8 cellular contexts compared by ENCODE assay signal in genomic region chr1:200628223-200628868, GRCh38. TPM values are rescaled to one million over a fixed set of nuclear protein-coding genes. Genes with fewer than 3 reads are reported as not detected.
DNase-seq lines count a peak whose midpoint lies in the region; ATAC-seq and TF ChIP-seq lines count a peak whose summit lies in the region.

No MANE protein-coding gene starts in this region.

- intact Hi-C loops in upper lobe of right lung (cut with DNase I) = loop anchor here (10.0 kb wide), 1 partner anchor 176 kb away; no protein-coding TSS in a partner anchor

- H3K9me3 Mint-ChIP-seq in IgD-negative memory B cell = no peaks in the 10 kb centered on the region
- H3K9me3 Mint-ChIP-seq in activated naive CD4-positive, alpha-beta T cell treated with anti-CD3 and anti-CD28 coated beads, Interleukin-2, amount 50 U/mL, for 72 hours = no peaks in the 10 kb centered on the region

- H3K27me3 ChIP-seq in DOHH2 (ENCODE audit: control insufficient read depth, low read length) = peaks cover 59% of the 10 kb centered on the region
- H3K27me3 ChIP-seq in upper lobe of right lung = no peaks in the 10 kb centered on the region

- no peaks in the 10 kb centered on the region for H3K79me2 ChIP-seq in DOHH2 (ENCODE audit: control insufficient read depth, low read length)

- H3K4me1 Mint-ChIP-seq in IgD-negative memory B cell = peaks cover 15 to 20% (median 19%) of the 10 kb centered on the region in 3 donors

- no peak for DNase-seq in activated naive CD4-positive, alpha-beta T cell treated with anti-CD3 and anti-CD28 coated beads, Interleukin-2, amount 50 U/mL, for 72 hours (ENCODE audit: low spot score in 2 of 2)
- DNase-seq in upper lobe of right lung (no peak), NCI-H226 (no peak), KG1 (lab: John Stamatoyannopoulos, UW) (no peak), AG08396 (ENCODE audit: low spot score) (no peak)

- H3K4me3 ChIP-seq in DOHH2 (ENCODE audit: low read length) (peak overlapping the region; percentile 14; the same call in 1 of the 2 replicates), upper lobe of right lung (no peak overlapping the region)

- ATAC-seq in GM21423 (IDR thresholded peaks at IDR 0.05; ENCODE audit: unreplicated experiment) (peak; percentile 67), upper lobe of right lung (peak; percentile 89)
- ATAC-seq in activated naive CD4-positive, alpha-beta T cell treated with anti-CD3 and anti-CD28 coated beads, Interleukin-2, amount 50 U/mL, for 72 hours = peak; percentile 65 to 69

- H3K4me2 ChIP-seq in DOHH2 (ENCODE audit: low read length) = peak overlapping the region; percentile 53

- no peaks in the 10 kb centered on the region for H3K27me3 Mint-ChIP-seq in IgD-negative memory B cell

- H3K9me3 ChIP-seq in DOHH2 (ENCODE audit: control insufficient read depth, insufficient read depth, low read length) (no peaks in the 10 kb centered on the region), upper lobe of right lung (no peaks in the 10 kb centered on the region)

- H3K36me3 Mint-ChIP-seq in IgD-negative memory B cell = no peaks in the 10 kb centered on the region
- H3K36me3 Mint-ChIP-seq in activated naive CD4-positive, alpha-beta T cell treated with anti-CD3 and anti-CD28 coated beads, Interleukin-2, amount 50 U/mL, for 72 hours = no peaks in the 10 kb centered on the region

- H3K27ac ChIP-seq in DOHH2 (ENCODE audit: low read depth, low read length) (no peak overlapping the region), upper lobe of right lung (no peak overlapping the region)

- H3F3A ChIP-seq in DOHH2 (ENCODE audit: control insufficient read depth, insufficient read depth) = peaks cover 6% of the 10 kb centered on the region; the same call in 1 of the 2 replicates

- H4K20me1 ChIP-seq in DOHH2 (ENCODE audit: control insufficient read depth, insufficient read depth, low read depth, low read length) = peaks cover 12% of the 10 kb centered on the region; the same call in 1 of the 2 replicates

- TF ChIP-seq CTCF in DOHH2 (IDR thresholded peaks at IDR 0.05; ENCODE audit: low read depth, low read length, poor library complexity, severe bottlenecking) (no peak), upper lobe of right lung (IDR thresholded peaks at IDR 0.05) (no peak)

- no peaks in the 10 kb centered on the region for H3K36me3 ChIP-seq in DOHH2 (ENCODE audit: control insufficient read depth, low read length)
- no peaks in the 10 kb centered on the region for H3K36me3 ChIP-seq in upper lobe of right lung

- peaks cover 15% of the 10 kb centered on the region for H3K4me1 ChIP-seq in DOHH2 (ENCODE audit: control insufficient read depth, low read length)
- no peaks in the 10 kb centered on the region for H3K4me1 ChIP-seq in upper lobe of right lung

- H3K4me3 Mint-ChIP-seq in IgD-negative memory B cell = peak overlapping the region; percentile 28 to 86 (median 50)

- no peaks in the 10 kb centered on the region for H3K9me2 ChIP-seq in DOHH2 (replicated peaks; ENCODE audit: control insufficient read depth, low read length)

- peak overlapping the region; percentile 64 to 80 (median 72) for H3K27ac Mint-ChIP-seq in IgD-negative memory B cell
- H3K27ac Mint-ChIP-seq in activated naive CD4-positive, alpha-beta T cell treated with anti-CD3 and anti-CD28 coated beads, Interleukin-2, amount 50 U/mL, for 72 hours = peak overlapping the region in 1 of 2 donors; percentile 10

RNA-seq across cellular contexts. Expression of gene KIF14, which starts 7.8 kb away (rescaled TPM):
- 0.16 TPM for polyA plus RNA-seq in IgD-negative memory B cell
- 10 to 100 TPM; 17.8 to 18.7 TPM for total RNA-seq in activated naive CD4-positive, alpha-beta T cell treated with anti-CD3 and anti-CD28 coated beads, Interleukin-2, amount 50 U/mL, for 72 hours
- 0.23 TPM for total RNA-seq in upper lobe of right lung

RNA-seq across cellular contexts. Expression of gene DDX59, which starts 41.4 kb away (rescaled TPM):
- polyA plus RNA-seq in IgD-negative memory B cell = 19.1 TPM
- total RNA-seq in activated naive CD4-positive, alpha-beta T cell treated with anti-CD3 and anti-CD28 coated beads, Interleukin-2, amount 50 U/mL, for 72 hours = 10 to 100 TPM; 13.7 to 24.1 TPM
- total RNA-seq in upper lobe of right lung = 14.9 TPM

Comparison
In these comparisons a context has a peak if more than half of its experiments do, and no peak if none do; other contexts are left out.
1. RNA of gene KIF14, which starts 7.8 kb away (total RNA-seq): 17.8 to 18.7 TPM in activated naive CD4-positive, alpha-beta T cell treated with anti-CD3 and anti-CD28 coated beads, Interleukin-2, amount 50 U/mL, for 72 hours; 0.23 TPM in upper lobe of right lung (single experiment); every median in the first group is over 10 times any median in the second.
2. Peak in every context shown above with its lines, with median percentiles within 50 percentile points of each other: ATAC-seq.